8 cellular contexts compared by ENCODE assay signal in genomic region chr20:3766832-3767433, GRCh38. TPM values are rescaled to one million over a fixed set of nuclear protein-coding genes. Genes with fewer than 3 reads are reported as not detected.
DNase-seq lines count a peak whose midpoint lies in the region; ATAC-seq and TF ChIP-seq lines count a peak whose summit lies in the region.

No MANE protein-coding gene starts in this region.

- H3K4me3 ChIP-seq in iPS-20b (ENCODE audit: low read length) (peak overlapping the region; percentile 94), stomach (peak overlapping the region; percentile 73 to 88 (median 80))

- H3K9me3 ChIP-seq in iPS-20b (ENCODE audit: insufficient read depth, low read depth, low read length): no peaks in the 10 kb centered on the region
- H3K9me3 ChIP-seq in stomach: no peaks in the 10 kb centered on the region

- ATAC-seq in activated naive CD4-positive, alpha-beta T cell treated with anti-CD3 and anti-CD28 coated beads, Interleukin-2, amount 50 U/mL, for 72 hours: no peak
- ATAC-seq in GM21390 (IDR thresholded peaks at IDR 0.05; ENCODE audit: unreplicated experiment): no peak
- ATAC-seq in HG02759 (IDR thresholded peaks at IDR 0.05; ENCODE audit: unreplicated experiment): no peak

- H3K9me3 Mint-ChIP-seq in activated naive CD4-positive, alpha-beta T cell treated with anti-CD3 and anti-CD28 coated beads, Interleukin-2, amount 50 U/mL, for 72 hours: no peaks in the 10 kb centered on the region

- intact Hi-C loops in stomach (cut with DNase I; ENCODE audit: low total_unique reads): loop anchor here (10.0 kb wide), 1 partner anchor 92 kb away; no protein-coding TSS in a partner anchor

- no peak for TF ChIP-seq POLR2A in stomach (IDR thresholded peaks at IDR 0.05)

- H3K27ac Mint-ChIP-seq in activated naive CD4-positive, alpha-beta T cell treated with anti-CD3 and anti-CD28 coated beads, Interleukin-2, amount 50 U/mL, for 72 hours: peak overlapping the region; percentile 69 to 85

- WGBS in stomach, 5 donors: 4 to 8% (median 6%) methylated on average over 16 to 27 of the region's 27 CpGs

- TF ChIP-seq EP300 in stomach (IDR thresholded peaks at IDR 0.05): no peak

- no peaks in the 10 kb centered on the region for H3K36me3 Mint-ChIP-seq in activated naive CD4-positive, alpha-beta T cell treated with anti-CD3 and anti-CD28 coated beads, Interleukin-2, amount 50 U/mL, for 72 hours

- H3K4me1 ChIP-seq in iPS-20b (ENCODE audit: insufficient read depth, low read length): peaks cover 4% of the 10 kb centered on the region; the same call in 1 of the 2 replicates
- peaks cover 26 to 64% (median 51%) of the 10 kb centered on the region in 4 donors for H3K4me1 ChIP-seq in stomach

- H3K9ac ChIP-seq in iPS-20b (ENCODE audit: low read depth, low read length): peak overlapping the region; percentile 87; the same call in 1 of the 2 replicates

- peak; percentile 25 for DNase-seq in stimulated activated CD4-positive, alpha-beta T cell treated with anti-CD3 and anti-CD28 coated beads, Interleukin-4, amount 100 ng/mL, for 24 hours
- no peak for DNase-seq in stimulated activated CD4-positive, alpha-beta T cell treated with anti-CD3 and anti-CD28 coated beads, Interleukin-2, amount 100 ng/mL, for 24 hours
- no peak for DNase-seq in activated naive CD4-positive, alpha-beta T cell treated with anti-CD3 and anti-CD28 coated beads, Interleukin-2, amount 50 U/mL, for 72 hours (ENCODE audit: low spot score in 2 of 2)
- DNase-seq in stomach (no peak), MV-4-11 (lab: John Stamatoyannopoulos, UW) (no peak)

- peaks cover 4% of the 10 kb centered on the region; the same call in 1 of the 2 replicates for H3K36me3 ChIP-seq in iPS-20b (ENCODE audit: insufficient read depth, low read depth, low read length)
- peaks cover 0 to under 1% (median 0%) of the 10 kb centered on the region in 4 donors for H3K36me3 ChIP-seq in stomach

- H3K27ac ChIP-seq in iPS-20b (ENCODE audit: low read length) (no peak overlapping the region), stomach (peak overlapping the region in 4 of 5 donors; percentile 68 to 95 (median 90))

- no peak for TF ChIP-seq CTCF in stomach (IDR thresholded peaks at IDR 0.05)

- H3K27me3 ChIP-seq in iPS-20b (ENCODE audit: insufficient read depth, low read length): no peaks in the 10 kb centered on the region
- H3K27me3 ChIP-seq in stomach: no peaks in the 10 kb centered on the region

RNA-seq across cellular contexts. Expression of gene ADISSP, which starts 0.6 kb away (rescaled TPM):
- 10 to 100 TPM; 44.7 to 45.0 TPM for total RNA-seq in activated naive CD4-positive, alpha-beta T cell treated with anti-CD3 and anti-CD28 coated beads, Interleukin-2, amount 50 U/mL, for 72 hours
- total RNA-seq in stomach: 100 to 1,000 TPM in 1 of 5 donors, 10 to 100 TPM in 2, 1 to 10 TPM in 2; 5.9 to 136 (median 49.0) TPM
- polyA plus RNA-seq in stomach: 10 to 100 TPM; 14.4 to 32.6 (median 22.2) TPM

RNA-seq across cellular contexts. Expression of gene SPEF1, which starts 14.3 kb away (rescaled TPM):
- under 1 TPM in 1 of 2 donors, not detected in 1; 0.14 TPM for total RNA-seq in activated naive CD4-positive, alpha-beta T cell treated with anti-CD3 and anti-CD28 coated beads, Interleukin-2, amount 50 U/mL, for 72 hours
- not detected for total RNA-seq in stomach
- under 1 TPM in 2 of 3 donors, not detected in 1; 0.18 to 0.19 TPM for polyA plus RNA-seq in stomach

RNA-seq across cellular contexts. Expression of gene CENPB, which starts 19.6 kb away (rescaled TPM):
- total RNA-seq in activated naive CD4-positive, alpha-beta T cell treated with anti-CD3 and anti-CD28 coated beads, Interleukin-2, amount 50 U/mL, for 72 hours: 10 to 100 TPM; 34.4 to 48.1 TPM
- 100 to 1,000 TPM in 1 of 5 donors, 10 to 100 TPM in 4; 24.5 to 130 (median 68.3) TPM for total RNA-seq in stomach
- polyA plus RNA-seq in stomach: 10 to 100 TPM; 36.5 to 90.7 (median 79.6) TPM

RNA-seq across cellular contexts. Expression of gene CDC25B, which starts 29.2 kb away (rescaled TPM):
- total RNA-seq in activated naive CD4-positive, alpha-beta T cell treated with anti-CD3 and anti-CD28 coated beads, Interleukin-2, amount 50 U/mL, for 72 hours: 100 to 1,000 TPM in 1 of 2 donors, 10 to 100 TPM in 1; 72.9 to 168 TPM
- 10 to 100 TPM in 4 of 5 donors, 1 to 10 TPM in 1; 9.4 to 56.5 (median 32.6) TPM for total RNA-seq in stomach
- polyA plus RNA-seq in stomach: 10 to 100 TPM; 18.0 to 23.1 (median 22.6) TPM

RNA-seq across cellular contexts. Expression of gene HSPA12B, which starts 34.4 kb away (rescaled TPM):
- total RNA-seq in activated naive CD4-positive, alpha-beta T cell treated with anti-CD3 and anti-CD28 coated beads, Interleukin-2, amount 50 U/mL, for 72 hours: not detected
- total RNA-seq in stomach: 10 to 100 TPM in 1 of 5 donors, 1 to 10 TPM in 3, under 1 TPM in 1; 0.87 to 14.3 (median 6.1) TPM
- polyA plus RNA-seq in stomach: 1 to 10 TPM; 3.0 to 5.3 (median 3.7) TPM
